In genomic region chr6:130647221-130647620, GRCh38 we compare ENCODE assay signal across 18 cellular contexts.
"Had no signal": no experiment of that assay in that cellular context is flagged by ENCODE, and none has a peak within 500 bp of the region (broad histone marks: within the 10 kb centered on the region; RNA-seq: fewer than 3 reads in every experiment).

No MANE protein-coding gene starts in this region.

- H3K9me3 ChIP-seq: psoas muscle, right lobe of liver had no signal

- H3K27ac Mint-ChIP-seq: naive B cell; nephron; stimulated activated memory B cell treated with anti-CD40 and anti-IgM and Interleukin-4, amounts not matched to agents 10 μg/mL and 1 μg/mL and 100 μg/mL, for 72 hours; stimulated activated naive CD8-positive, alpha-beta T cell treated with anti-CD3 and anti-CD28 coated beads, Interleukin-15, Interleukin-2, amounts not matched to agents 100 ng/mL and 50 ng/mL, for 24 hours had no signal

- H3K27me3 ChIP-seq: esophagus squamous epithelium, heart left ventricle, right lobe of liver, tibial artery, upper lobe of left lung, uterus had no signal

- H3K27me3 Mint-ChIP-seq: stimulated activated naive CD8-positive, alpha-beta T cell treated with anti-CD3 and anti-CD28 coated beads, Interleukin-15, Interleukin-2, amounts not matched to agents 100 ng/mL and 50 ng/mL, for 24 hours had no signal

- FAIRE-seq: islet of Langerhans had no signal

- H3K36me3 ChIP-seq: esophagus squamous epithelium, heart left ventricle, right lobe of liver, tibial artery, upper lobe of left lung, uterus had no signal

- H3K36me3 Mint-ChIP-seq: stimulated activated memory B cell treated with anti-CD40 and anti-IgM and Interleukin-4, amounts not matched to agents 10 μg/mL and 1 μg/mL and 100 μg/mL, for 72 hours had no signal

- H3K4me1 ChIP-seq: esophagus squamous epithelium, heart left ventricle, psoas muscle, right lobe of liver, upper lobe of left lung, uterus had no signal

- DNase-seq: esophagus squamous epithelium; foreskin melanocyte; heart left ventricle; hypothalamus; kidney glomerular epithelial cell; mesendoderm; naive B cell; psoas muscle; retina; right lobe of liver; stimulated activated CD4-positive, alpha-beta T cell treated with anti-CD3 and anti-CD28 coated beads, Interleukin-4, amount 100 ng/mL, for 24 hours; tibial artery; upper lobe of left lung; uterus had no signal

- H3K4me3 Mint-ChIP-seq: naive B cell; nephron; stimulated activated memory B cell treated with anti-CD40 and anti-IgM and Interleukin-4, amounts not matched to agents 10 μg/mL and 1 μg/mL and 100 μg/mL, for 72 hours; stimulated activated naive CD8-positive, alpha-beta T cell treated with anti-CD3 and anti-CD28 coated beads, Interleukin-15, Interleukin-2, amounts not matched to agents 100 ng/mL and 50 ng/mL, for 24 hours had no signal

- ATAC-seq: heart left ventricle; psoas muscle; right lobe of liver; stimulated activated memory B cell treated with anti-CD40 and anti-IgM and Interleukin-4, amounts not matched to agents 10 μg/mL and 1 μg/mL and 100 μg/mL, for 72 hours had no signal

- H3K4me3 ChIP-seq: esophagus squamous epithelium, heart left ventricle, psoas muscle, right lobe of liver, tibial artery, upper lobe of left lung, uterus had no signal

- H3K4me1 Mint-ChIP-seq: naive B cell; nephron; stimulated activated memory B cell treated with anti-CD40 and anti-IgM and Interleukin-4, amounts not matched to agents 10 μg/mL and 1 μg/mL and 100 μg/mL, for 72 hours had no signal

- H3K27ac ChIP-seq: esophagus squamous epithelium, heart left ventricle, psoas muscle, right lobe of liver, tibial artery, upper lobe of left lung, uterus had no signal
